In genomic region chr17:36215909-36216308, GRCh38 we compare ENCODE assay signal across 5 cellular contexts. TPM values are rescaled to one million over a fixed set of nuclear protein-coding genes. Genes with fewer than 3 reads are reported as not detected.
"Had no signal": no experiment of that assay in that cellular context is flagged by ENCODE, and none has a peak within 500 bp of the region (broad histone marks: within the 10 kb centered on the region; RNA-seq: fewer than 3 reads in every experiment).

No MANE protein-coding gene starts in this region.

RNA-seq across cellular contexts. Expression of gene CCL4L2, which starts 5.0 kb away (rescaled TPM):
- total RNA-seq: activated CD4-positive, alpha-beta T cell treated with anti-CD3 and anti-CD28 coated beads, Interleukin-2, amount 10 ng/mL, durations not matched to agents 7 days and 5 days; ascending aorta; bronchial epithelial cell; cardiac muscle cell; WTC11 had no signal

RNA-seq across cellular contexts. Expression of gene CCL3L1, which starts 19.4 kb away (rescaled TPM):
- total RNA-seq: activated CD4-positive, alpha-beta T cell treated with anti-CD3 and anti-CD28 coated beads, Interleukin-2, amount 10 ng/mL, durations not matched to agents 7 days and 5 days; ascending aorta; bronchial epithelial cell; cardiac muscle cell; WTC11 had no signal

RNA-seq across cellular contexts. Expression of gene TBC1D3B, which starts 39.5 kb away (rescaled TPM):
- total RNA-seq: ascending aorta had no signal

RNA-seq across cellular contexts. Expression of gene TBC1D3I, which starts 48.5 kb away (rescaled TPM):
- total RNA-seq: ascending aorta, bronchial epithelial cell, cardiac muscle cell had no signal
